ENCODE assay signal across 8 cellular contexts in the genomic region with DNA sequence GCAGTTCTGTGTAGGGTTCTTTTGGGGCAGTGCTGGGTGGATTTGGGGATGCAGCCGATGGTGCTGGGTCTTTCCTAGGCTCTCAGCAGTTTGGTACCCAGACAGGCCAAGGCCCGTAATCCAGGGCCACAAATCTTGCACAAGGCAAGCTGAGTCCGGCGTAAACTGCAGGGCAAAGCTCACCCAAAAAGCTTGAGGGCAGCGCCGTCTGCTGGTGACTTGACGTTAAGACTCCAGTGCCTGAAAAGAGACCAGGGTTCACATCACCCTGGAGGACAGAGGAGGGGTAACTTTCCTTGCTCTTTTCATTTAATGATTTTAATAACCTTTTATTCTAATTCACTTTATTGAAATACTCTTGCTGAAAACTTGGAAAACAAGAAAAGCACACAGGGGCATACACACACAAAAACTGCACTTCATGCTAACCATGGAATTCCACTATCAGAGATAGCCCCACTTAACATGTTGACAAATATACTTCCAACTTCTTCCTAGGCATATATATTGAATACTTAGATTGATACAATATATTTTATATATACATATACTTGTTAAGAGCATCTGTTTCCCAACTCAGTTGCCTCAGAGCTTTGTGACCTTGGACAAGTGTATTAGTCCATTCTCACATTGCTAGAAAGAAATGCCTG. TPM values are rescaled to one million over a fixed set of nuclear protein-coding genes. Genes with fewer than 3 reads are reported as not detected.
A peak's percentile ranks its signal among the peaks of the same experiment; 100 is the strongest.
DNase-seq lines count a peak whose midpoint lies in the region; ATAC-seq, FAIRE-seq and TF ChIP-seq lines count a peak whose summit lies in the region.

No MANE protein-coding gene starts in this region.

- H2AFZ ChIP-seq in SU-DHL-6 (ENCODE audit: low read depth, low read length, severe bottlenecking) = no peak overlapping the region

- no peaks in the 10 kb centered on the region for H3K4me1 Mint-ChIP-seq in activated naive CD8-positive, alpha-beta T cell treated with anti-CD3 and anti-CD28 coated beads, Interleukin-2, amount 10 ng/mL, durations not matched to agents 7 days and 5 days

- FAIRE-seq in urothelium cell line (lab: Jason Lieb, UNC) = peak; percentile 66

- no peaks in the 10 kb centered on the region for H3K9me3 ChIP-seq in SU-DHL-6 (ENCODE audit: insufficient read depth, low read length)

- H3K4me3 Mint-ChIP-seq in activated naive CD8-positive, alpha-beta T cell treated with anti-CD3 and anti-CD28 coated beads, Interleukin-2, amount 10 ng/mL, durations not matched to agents 7 days and 5 days = no peak overlapping the region

- no peak overlapping the region for H3K27ac ChIP-seq in SU-DHL-6 (ENCODE audit: low read depth, low read length)

- H3K27ac Mint-ChIP-seq in activated naive CD8-positive, alpha-beta T cell treated with anti-CD3 and anti-CD28 coated beads, Interleukin-2, amount 10 ng/mL, durations not matched to agents 7 days and 5 days = no peak overlapping the region

- H3K4me3 ChIP-seq in SU-DHL-6 (ENCODE audit: insufficient read depth, low read length, poor library complexity, severe bottlenecking) = no peak overlapping the region

- ATAC-seq in GM18907 (IDR thresholded peaks at IDR 0.05; ENCODE audit: unreplicated experiment) = peak; percentile 78
- ATAC-seq in activated naive CD8-positive, alpha-beta T cell treated with anti-CD3 and anti-CD28 coated beads, Interleukin-2, amount 10 ng/mL, durations not matched to agents 7 days and 5 days (ENCODE audit: low read depth) = peak; percentile 86
- ATAC-seq in Right ventricle myocardium superior (ENCODE audit: poor library complexity) = peak; percentile 94

- intact Hi-C loops in Right ventricle myocardium superior (cut with DNase I) (loop anchor here (5.0 to 10.0 kb wide), 2 partner anchors 578 to 680 kb away; no protein-coding TSS in a partner anchor), posterior vena cava (cut with DNase I) (loop anchor here in 1 of 2 donors (10.0 kb wide), 1 partner anchor 680 kb away; no protein-coding TSS in a partner anchor)

- no peaks in the 10 kb centered on the region for H3K36me3 ChIP-seq in SU-DHL-6 (ENCODE audit: low read length)

- no peaks in the 10 kb centered on the region for H3K79me2 ChIP-seq in SU-DHL-6 (ENCODE audit: insufficient read depth, low read length)

- POLR2A ChIA-PET in activated naive CD8-positive, alpha-beta T cell treated with anti-CD3 and anti-CD28 coated beads, Interleukin-2, amount 10 ng/mL, durations not matched to agents 7 days and 5 days (lab: Charles Lee) = no interaction called here

- peaks cover 10% of the 10 kb centered on the region for H3K27me3 Mint-ChIP-seq in activated naive CD8-positive, alpha-beta T cell treated with anti-CD3 and anti-CD28 coated beads, Interleukin-2, amount 10 ng/mL, durations not matched to agents 7 days and 5 days

- no peaks in the 10 kb centered on the region for H3K9me2 ChIP-seq in SU-DHL-6 (replicated peaks; ENCODE audit: insufficient read depth, low read length)

- H3K9me3 Mint-ChIP-seq in activated naive CD8-positive, alpha-beta T cell treated with anti-CD3 and anti-CD28 coated beads, Interleukin-2, amount 10 ng/mL, durations not matched to agents 7 days and 5 days = no peaks in the 10 kb centered on the region

- in situ Hi-C loops in ACHN (cut with HindIII; ENCODE audit: low pct_ligation_motif_present, low pct_unique_long_range_greater_than_20kb, low sequenced_read_pairs) = no loop called here

- TF ChIP-seq CTCF in SU-DHL-6 (IDR thresholded peaks at IDR 0.05; ENCODE audit: insufficient read depth, low read length, poor library complexity, severe bottlenecking) = peak; percentile 66

- no peak overlapping the region for H3K9ac ChIP-seq in SU-DHL-6 (ENCODE audit: low read length)

- no peaks in the 10 kb centered on the region for H3K27me3 ChIP-seq in SU-DHL-6 (ENCODE audit: low read length)

- DNase-seq in ACHN (peak; percentile 74), NCI-H1105 treated with DMSO at 0.1 percent for 48 hours (lab: John Stamatoyannopoulos, UW) (peak; percentile 55), Right ventricle myocardium superior (peak; percentile 82), posterior vena cava (ENCODE audit: low spot score) (peak; percentile 93), urothelium cell line (ENCODE audit: low spot score) (peak; percentile 87)
- peak; percentile 80 for DNase-seq in activated naive CD8-positive, alpha-beta T cell treated with anti-CD3 and anti-CD28 coated beads, Interleukin-2, amount 10 ng/mL, durations not matched to agents 7 days and 5 days

- no peaks in the 10 kb centered on the region for H4K20me1 ChIP-seq in SU-DHL-6 (ENCODE audit: low read depth, low read length)

- no peak overlapping the region for H3K4me2 ChIP-seq in SU-DHL-6 (ENCODE audit: low read depth, low read length, poor library complexity, severe bottlenecking)

- no peaks in the 10 kb centered on the region for H3F3A ChIP-seq in SU-DHL-6 (ENCODE audit: insufficient read depth)

- H3K36me3 Mint-ChIP-seq in activated naive CD8-positive, alpha-beta T cell treated with anti-CD3 and anti-CD28 coated beads, Interleukin-2, amount 10 ng/mL, durations not matched to agents 7 days and 5 days = no peaks in the 10 kb centered on the region

RNA-seq across cellular contexts. Expression of gene CNGA3, which starts 38.9 kb away (rescaled TPM):
- total RNA-seq in activated naive CD8-positive, alpha-beta T cell treated with anti-CD3 and anti-CD28 coated beads, Interleukin-2, amount 10 ng/mL, durations not matched to agents 7 days and 5 days = not detected
- total RNA-seq in Right ventricle myocardium superior = not detected
- total RNA-seq in posterior vena cava = under 1 TPM; 0.19 to 0.38 TPM

RNA-seq across cellular contexts. Expression of gene INPP4A, which starts 59.5 kb away (rescaled TPM):
- total RNA-seq in activated naive CD8-positive, alpha-beta T cell treated with anti-CD3 and anti-CD28 coated beads, Interleukin-2, amount 10 ng/mL, durations not matched to agents 7 days and 5 days = 100 to 1,000 TPM; 147 to 159 TPM
- total RNA-seq in Right ventricle myocardium superior (16.8 TPM), posterior vena cava (10 to 100 TPM; 31.5 to 42.9 TPM)
